In genomic region chr12:111789779-111790178, GRCh38 we compare ENCODE assay signal across 32 cellular contexts.
"Had no signal": no experiment of that assay in that cellular context is flagged by ENCODE, and none has a peak within 500 bp of the region (broad histone marks: within the 10 kb centered on the region; RNA-seq: fewer than 3 reads in every experiment).

No MANE protein-coding gene starts in this region.

- ATAC-seq: activated CD8-positive, alpha-beta T cell treated with anti-CD3 and anti-CD28 coated beads for 36 hours; activated T-cell treated with anti-CD3 and anti-CD28 coated beads, Interleukin-2, amount 50 U/mL, for 72 hours; activated T-helper 17 cell treated with anti-CD3 and anti-CD28 coated beads, Interleukin-2, amount 50 U/mL, for 72 hours; body of pancreas; Right ventricle myocardium inferior had no signal

- H3K36me3 ChIP-seq: breast epithelium, WERI-Rb-1 had no signal

- H2AFZ ChIP-seq: PC-9 had no signal

- DNase-seq: activated CD4-positive, alpha-beta T cell treated with anti-CD3 and anti-CD28 coated beads for 1 hour; activated CD4-positive, alpha-beta T cell treated with anti-CD3 and anti-CD28 coated beads, Interleukin-2, amount 10 ng/mL, durations not matched to agents 24 days and 14 days; activated CD4-positive, alpha-beta T cell treated with anti-CD3 and anti-CD28 coated beads, Interleukin-2, amount 50 U/mL, for 4 hours; activated CD4-positive, CD25-positive, alpha-beta regulatory T cell; activated CD8-positive, alpha-beta T cell treated with anti-CD3 and anti-CD28 coated beads for 36 hours; activated effector memory CD4-positive, alpha-beta T cell treated with anti-CD3 and anti-CD28 coated beads, Interleukin-2, amount 50 U/mL, for 16 hours; activated naive CD4-positive, alpha-beta T cell; activated naive CD4-positive, alpha-beta T cell treated with anti-CD3 and anti-CD28 coated beads, Interleukin-2, amount 50 U/mL, for 16 hours; activated naive CD8-positive, alpha-beta T cell treated with anti-CD3 and anti-CD28 coated beads, Interleukin-2, amount 10 ng/mL, durations not matched to agents 7 days and 5 days; activated T-cell treated with anti-CD3 and anti-CD28 coated beads, Interleukin-2, amount 50 U/mL, for 1 hour; activated T-cell treated with anti-CD3 and anti-CD28 coated beads, Interleukin-2, amount 50 U/mL, for 72 hours; body of pancreas; cerebellar nuclear complex; NCI-H1105; NCI-H1417 treated with DMSO at 0.1 percent for 48 hours; NCI-H187 treated with DMSO at 0.1 percent for 48 hours; NCI-H2081; NCI-H345; NCI-H526; NCI-H774; PC-9; SIG-M5; SW 1271; T-helper 1 cell; T-helper 2 cell; T-helper 9 cell; WERI-Rb-1 had no signal

- H3K27me3 ChIP-seq: body of pancreas, breast epithelium had no signal

- H3K9me3 ChIP-seq: body of pancreas, breast epithelium had no signal

- H3K4me1 ChIP-seq: breast epithelium had no signal

- FAIRE-seq: astrocyte, RCC 7860 had no signal

- H3K4me2 ChIP-seq: PC-9 had no signal

- H3K4me3 ChIP-seq: body of pancreas, breast epithelium, PC-9 had no signal

- H3K27ac ChIP-seq: body of pancreas, breast epithelium, PC-9, WERI-Rb-1 had no signal
